Comparison of ENCODE assay signal across 11 cellular contexts in the genomic region with DNA sequence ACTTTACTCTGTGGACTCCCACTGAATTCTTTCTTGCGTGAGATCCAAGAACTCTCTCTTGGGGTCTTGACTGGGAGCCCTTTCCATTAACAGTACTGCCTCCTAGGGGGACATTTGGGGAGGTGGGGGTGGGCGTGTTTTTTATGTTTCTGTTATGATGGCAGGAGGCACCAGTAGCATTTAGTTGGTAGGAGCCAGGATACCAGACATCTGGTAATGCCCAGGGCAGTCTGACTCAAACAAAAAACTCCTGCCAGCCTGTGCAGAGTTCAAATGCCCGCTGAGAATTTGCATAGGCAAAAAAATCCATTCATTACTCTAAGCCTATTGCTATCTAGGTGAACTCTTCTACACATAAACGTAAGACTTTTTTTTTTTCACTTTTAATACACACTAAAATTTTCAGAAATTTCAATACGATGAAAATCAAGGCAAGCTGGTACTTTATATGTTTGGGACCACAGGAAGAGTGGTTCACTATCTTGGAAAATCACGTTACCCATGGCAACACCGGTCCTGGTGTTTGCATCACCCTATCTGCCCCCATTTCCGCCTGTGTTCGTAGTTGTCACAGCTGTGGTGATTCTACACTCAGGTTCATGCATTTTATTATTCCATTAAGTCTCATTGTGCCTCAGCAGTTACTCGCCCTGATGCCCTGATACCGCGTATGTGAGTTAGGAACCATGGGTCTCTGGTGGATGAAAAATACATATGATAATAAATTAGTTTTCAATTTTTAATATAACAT.
DNase-seq lines count a peak whose midpoint lies in the region; ATAC-seq and TF ChIP-seq lines count a peak whose summit lies in the region.
"Had no signal": no experiment of that assay in that cellular context is flagged by ENCODE, and none has a peak within 500 bp of the region (broad histone marks: within the 10 kb centered on the region; RNA-seq: fewer than 3 reads in every experiment).

No MANE protein-coding gene starts in this region.

- TF ChIP-seq CTCF in mammary epithelial cell (conservative IDR thresholded peaks at IDR 0.05 in 1 of 2, IDR thresholded peaks at IDR 0.05 in 1 of 2; ENCODE audit: extremely low read depth in 1 of 2, insufficient read depth in 1 of 2, low read depth in 1 of 2, low read length in 2 of 2) (no peak), GM13977 (IDR thresholded peaks at IDR 0.05; ENCODE audit: extremely low read depth, insufficient read depth, missing control alignments) (no peak), esophagus squamous epithelium (IDR thresholded peaks at IDR 0.05) (no peak)

- in situ Hi-C loops in mammary epithelial cell (cut with MboI; ENCODE audit: low sequenced_read_pairs in 2 of 2) = no loop called here
- in situ Hi-C loops in GM13977 (cut with MboI; ENCODE audit: low pct_unique_long_range_greater_than_20kb, low sequenced_read_pairs, unreplicated experiment) = loop anchor here (25.0 kb wide), 1 partner anchor 730 kb away; no protein-coding TSS in a partner anchor

- peak overlapping the region; percentile 73 for H3K4me3 Mint-ChIP-seq in T-helper 17 cell

- CTCF ChIA-PET in mammary epithelial cell (lab: Charles Lee; ENCODE audit: low non-redundant PET) = no interaction called here

- BruUV-seq in mammary epithelial cell (replicated peaks; lab: Mats Ljungman, UMichigan) = no TSS peak

- H3K4me3 ChIP-seq in mammary epithelial cell (replicated peaks in 1 of 3; ENCODE audit: insufficient read depth in 1 of 3, low read depth in 2 of 3, low read length in 3 of 3) = no peak overlapping the region
- H3K4me3 ChIP-seq in esophagus squamous epithelium = no peak overlapping the region
- H3K4me3 ChIP-seq: prostate gland had no signal

- no peaks in the 10 kb centered on the region for H3K36me3 ChIP-seq in mammary epithelial cell (ENCODE audit: insufficient read depth, low read length)
- no peaks in the 10 kb centered on the region for H3K36me3 ChIP-seq in esophagus squamous epithelium
- H3K36me3 ChIP-seq: prostate gland had no signal

- H3K9me3 ChIP-seq in T-helper 17 cell (ENCODE audit: control insufficient read depth, low read length, poor library complexity, severe bottlenecking) = no peaks in the 10 kb centered on the region
- H3K9me3 ChIP-seq in mammary epithelial cell (replicated peaks; ENCODE audit: insufficient read depth, low read length) = peaks cover 4% of the 10 kb centered on the region
- no peaks in the 10 kb centered on the region for H3K9me3 ChIP-seq in esophagus squamous epithelium
- H3K9me3 ChIP-seq: prostate gland had no signal

- H3K27ac ChIP-seq in mammary epithelial cell (ENCODE audit: insufficient read depth, low read depth, low read length) = no peak overlapping the region
- no peak overlapping the region for H3K27ac ChIP-seq in esophagus squamous epithelium
- H3K27ac ChIP-seq: HL-60, prostate gland had no signal

- DNase-seq in stimulated activated CD4-positive, alpha-beta T cell treated with anti-CD3 and anti-CD28 coated beads, Interleukin-4, amount 100 ng/mL, for 24 hours = peak; percentile 5
- no peak for DNase-seq in stimulated activated CD4-positive, alpha-beta T cell treated with anti-CD3 and anti-CD28 coated beads, Interleukin-2, amount 100 ng/mL, for 48 hours
- DNase-seq in T-helper 17 cell (no peak), mammary epithelial cell (peak; percentile 25), GM13977 (ENCODE audit: low spot score) (no peak), left ventricle myocardium superior (no peak), esophagus squamous epithelium (lab: John Stamatoyannopoulos, UW) (no peak), globus pallidus (ENCODE audit: low spot score) (no peak)
- DNase-seq: SW 1271 had no signal

- H3K27me3 Mint-ChIP-seq in T-helper 17 cell = peaks cover 13% of the 10 kb centered on the region

- H3K36me3 Mint-ChIP-seq in T-helper 17 cell (ENCODE audit: low read depth) = no peaks in the 10 kb centered on the region

- TF ChIP-seq POLR2A in esophagus squamous epithelium (IDR thresholded peaks at IDR 0.05) = no peak

- H3K9ac ChIP-seq in mammary epithelial cell (ENCODE audit: insufficient read depth, low read length) = no peak overlapping the region

- WGBS in mammary epithelial cell (ENCODE audit: low coverage, missing lambda C conversion rate) = 57% methylated on average over 10 of the region's 12 CpGs
- 59 to 63% methylated on average over 12 of the region's 12 CpGs for WGBS in esophagus squamous epithelium, 2 donors

- intact Hi-C loops in mammary epithelial cell (cut with micrococcal nuclease) (no loop called here), left ventricle myocardium superior (cut with micrococcal nuclease) (no loop called here), esophagus squamous epithelium (cut with DNase I) (no loop called here)

- H3K27me3 ChIP-seq in mammary epithelial cell (ENCODE audit: insufficient read depth, low read length) (no peaks in the 10 kb centered on the region), esophagus squamous epithelium (no peaks in the 10 kb centered on the region)

- H3K79me2 ChIP-seq in mammary epithelial cell (ENCODE audit: insufficient read depth, low read length) = no peaks in the 10 kb centered on the region

- peak overlapping the region; percentile 94 for H3K27ac Mint-ChIP-seq in T-helper 17 cell

- no peaks in the 10 kb centered on the region for H4K20me1 ChIP-seq in mammary epithelial cell (ENCODE audit: insufficient read depth, low read length)

- H3K4me1 Mint-ChIP-seq in T-helper 17 cell = peaks cover 4% of the 10 kb centered on the region

- H3K4me1 ChIP-seq in mammary epithelial cell (ENCODE audit: insufficient read depth, low read length) (no peaks in the 10 kb centered on the region), esophagus squamous epithelium (peaks cover 0 to 5% (median 2%) of the 10 kb centered on the region in 3 donors)
- H3K4me1 ChIP-seq: prostate gland had no signal

- ATAC-seq in T-helper 17 cell = peak; percentile 64
- no peak for ATAC-seq in left ventricle myocardium superior

- no peak overlapping the region for H2AFZ ChIP-seq in mammary epithelial cell (ENCODE audit: low read depth, low read length)

- dilution Hi-C loops in mammary epithelial cell (cut with HindIII; ENCODE audit: low sequenced_read_pairs) = no loop called here

- no peak overlapping the region for H3K4me2 ChIP-seq in mammary epithelial cell (ENCODE audit: insufficient read depth, low read depth, low read length)

Comparison
In these comparisons a context has a peak if more than half of its experiments do, and no peak if none do; other contexts are left out.
1. DNase-seq: peak in stimulated activated CD4-positive, alpha-beta T cell treated with anti-CD3 and anti-CD28 coated beads, Interleukin-4, amount 100 ng/mL, for 24 hours (single experiment) and mammary epithelial cell (single experiment); none in stimulated activated CD4-positive, alpha-beta T cell treated with anti-CD3 and anti-CD28 coated beads, Interleukin-2, amount 100 ng/mL, for 48 hours (0 of 2), T-helper 17 cell (0 of 3), GM13977 (single experiment), left ventricle myocardium superior (single experiment), esophagus squamous epithelium (single experiment) and globus pallidus (single experiment).